3 cellular contexts compared by ENCODE assay signal in genomic region chr13:98157188-98157587, GRCh38.
TF ChIP-seq lines count a peak whose summit lies in the region.

No MANE protein-coding gene starts in this region.

TF ChIP-seq in IMR-90, 13 proteins besides CTCF, POLR2A, EP300 and RAD21:
- TF ChIP-seq ELK1 (IDR thresholded peaks at IDR 0.05; ENCODE audit: borderline replicate concordance, low read depth, low read length) (no peak), CHD1 (IDR thresholded peaks at IDR 0.05; ENCODE audit: low read depth, low read length) (no peak), MAFK (IDR thresholded peaks at IDR 0.05; ENCODE audit: low read depth, low read length) (no peak), SMC3 (IDR thresholded peaks at IDR 0.05; ENCODE audit: low read depth, low read length) (no peak), BHLHE40 (IDR thresholded peaks at IDR 0.05; ENCODE audit: low read depth, low read length) (no peak), MXI1 (IDR thresholded peaks at IDR 0.05; ENCODE audit: borderline replicate concordance, low read depth, low read length) (no peak), MAZ (IDR thresholded peaks at IDR 0.05; ENCODE audit: borderline replicate concordance, low read depth, low read length) (no peak), NFE2L2 (IDR thresholded peaks at IDR 0.05; ENCODE audit: low read depth, low read length) (no peak)

TF ChIP-seq in H1, 55 proteins besides CTCF, POLR2A, EP300 and RAD21:
- TF ChIP-seq PHF8 (conservative IDR thresholded peaks at IDR 0.05; ENCODE audit: low read depth, low read length): no peak
- TF ChIP-seq KDM1A (IDR thresholded peaks at IDR 0.05; ENCODE audit: borderline replicate concordance, low read length): peak; percentile 16; the same call in 1 of the 2 replicates
- TF ChIP-seq KDM4A (IDR thresholded peaks at IDR 0.05; ENCODE audit: low read depth, low read length, severe bottlenecking): no peak
- no peak for TF ChIP-seq GTF2F1 (IDR thresholded peaks at IDR 0.05; ENCODE audit: borderline replicate concordance, low read depth, low read length)
- no peak for TF ChIP-seq NRF1 (IDR thresholded peaks at IDR 0.05; ENCODE audit: low read depth, low read length)

TF ChIP-seq in HEK293T, 16 proteins besides CTCF, POLR2A, EP300 and RAD21:
- TF ChIP-seq HDGF (IDR thresholded peaks at IDR 0.05; ENCODE audit: borderline replicate concordance): no peak
- TF ChIP-seq FOXK2 (IDR thresholded peaks at IDR 0.05): no peak
- no peak for TF ChIP-seq CTBP1 (IDR thresholded peaks at IDR 0.05; ENCODE audit: borderline replicate concordance)
- no peak for TF ChIP-seq ARNT (IDR thresholded peaks at IDR 0.05)
- TF ChIP-seq NFRKB (IDR thresholded peaks at IDR 0.05): no peak
- TF ChIP-seq SP1 (IDR thresholded peaks at IDR 0.05): no peak
- TF ChIP-seq ELF4 (IDR thresholded peaks at IDR 0.05): no peak
- no peak for TF ChIP-seq LEF1 (IDR thresholded peaks at IDR 0.05; ENCODE audit: borderline replicate concordance)
- TF ChIP-seq ZNF384 (IDR thresholded peaks at IDR 0.05): no peak
